Comparison of ENCODE assay signal across 1 cellular context in genomic region chr5:114953559-114953958, GRCh38.
TF ChIP-seq lines count a peak whose summit lies in the region.

No MANE protein-coding gene starts in this region.

TF ChIP-seq in GM23338, 12 proteins besides CTCF, POLR2A, EP300 and RAD21 (continued from another document):
- TF ChIP-seq ZNF462 (CRISPR knock-in tag; IDR thresholded peaks at IDR 0.05): no peak
- TF ChIP-seq CREB1 (CRISPR knock-in tag; IDR thresholded peaks at IDR 0.05; ENCODE audit: low read depth): no peak
- no peak for TF ChIP-seq NANOG (IDR thresholded peaks at IDR 0.05; ENCODE audit: borderline replicate concordance)
- no peak for TF ChIP-seq EZH2phosphoT487 (IDR thresholded peaks at IDR 0.05; ENCODE audit: unreplicated experiment)
- no peak for TF ChIP-seq STAT1 (IDR thresholded peaks at IDR 0.05; ENCODE audit: unreplicated experiment)
